Comparison of ENCODE assay signal across 8 cellular contexts in the genomic region with DNA sequence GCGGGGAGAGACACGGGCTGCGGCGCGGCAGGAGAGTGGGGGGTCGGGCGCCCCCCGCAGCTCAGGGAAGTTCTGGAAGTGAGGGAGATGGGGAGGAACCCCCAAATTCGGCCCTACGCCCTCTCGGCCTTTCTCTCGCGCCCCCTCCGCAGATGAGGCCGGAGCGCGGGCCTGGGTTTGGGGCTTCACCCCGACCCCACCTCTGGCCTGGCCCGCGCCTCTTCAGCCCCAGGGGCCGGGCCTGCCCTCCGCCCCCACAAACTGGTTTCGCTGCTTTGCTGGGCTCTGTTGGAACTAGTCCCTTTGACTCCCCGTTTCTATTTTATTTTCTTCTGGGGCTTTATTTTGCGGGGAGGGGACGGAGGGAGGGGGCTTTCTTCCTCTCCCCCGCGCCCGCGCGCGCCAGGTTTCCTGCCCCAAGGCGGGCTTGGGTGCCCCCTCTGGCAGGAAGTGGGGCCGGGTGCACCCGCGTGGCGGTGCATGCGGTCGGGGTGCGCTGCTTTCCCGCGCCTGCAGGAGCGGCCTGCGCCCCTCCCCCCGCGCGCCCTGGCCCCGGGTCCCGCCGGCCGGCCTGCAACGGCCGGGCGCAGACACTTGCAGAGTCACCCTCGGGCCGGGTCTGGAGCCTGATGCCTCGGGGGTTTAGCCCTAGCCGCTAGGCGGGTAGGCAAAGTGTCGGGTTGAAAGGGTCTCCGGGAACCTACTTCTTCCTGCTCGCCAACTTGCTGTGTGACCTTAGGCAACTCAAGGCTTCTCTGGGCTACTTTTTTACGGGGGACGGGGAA. TPM values are rescaled to one million over a fixed set of nuclear protein-coding genes. Genes with fewer than 3 reads are reported as not detected.
DNase-seq lines count a peak whose midpoint lies in the region; ATAC-seq and TF ChIP-seq lines count a peak whose summit lies in the region.

No MANE protein-coding gene starts in this region.

- DNase-seq in NCI-H1436 (lab: John Stamatoyannopoulos, UW): peak; percentile 58
- no peak for DNase-seq in NCI-H1436 treated with DMSO at 0.1 percent for 48 hours (lab: John Stamatoyannopoulos, UW)
- peak; percentile 67 for DNase-seq in T-helper 9 cell
- peak; percentile 47 for DNase-seq in inferior parietal cortex (ENCODE audit: extremely low spot score)
- DNase-seq in stimulated activated CD4-positive, alpha-beta T cell treated with anti-CD3 and anti-CD28 coated beads, Interleukin-1b, Interleukin-23, amount 100 ng/mL, for 24 hours (ENCODE audit: low read depth in 4 of 4, low spot score in 1 of 4): peak in 3 of 4 experiments; percentile 47 to 77 (median 67)

- H3K27ac Mint-ChIP-seq in IgD-negative memory B cell (peak overlapping the region in 2 of 3 donors; percentile 75 to 96), brain (peak overlapping the region; percentile 80 to 90 (median 84))

- H3K27me3 Mint-ChIP-seq in IgD-negative memory B cell: no peaks in the 10 kb centered on the region
- no peaks in the 10 kb centered on the region for H3K27me3 Mint-ChIP-seq in brain

- peak; percentile 42 to 65 for TF ChIP-seq CTCF in brain (conservative IDR thresholded peaks at IDR 0.05)

- H3K4me3 Mint-ChIP-seq in IgD-negative memory B cell (peak overlapping the region; percentile 83 to 94 (median 90)), brain (peak overlapping the region; percentile 81 to 90 (median 86))

- H3K36me3 Mint-ChIP-seq in IgD-negative memory B cell: no peaks in the 10 kb centered on the region
- peaks cover 22% of the 10 kb centered on the region for H3K36me3 Mint-ChIP-seq in brain

- no peak for ATAC-seq in GM21423 (IDR thresholded peaks at IDR 0.05; ENCODE audit: unreplicated experiment)

- H3K9me3 Mint-ChIP-seq in IgD-negative memory B cell: no peaks in the 10 kb centered on the region
- H3K9me3 Mint-ChIP-seq in brain: peaks cover 0 to 2% (median 0%) of the 10 kb centered on the region in 5 experiments

- H3K4me1 Mint-ChIP-seq in IgD-negative memory B cell: peaks cover 16 to 18% (median 18%) of the 10 kb centered on the region in 3 donors
- H3K4me1 Mint-ChIP-seq in brain: peaks cover 21% of the 10 kb centered on the region

RNA-seq across cellular contexts. Expression of gene HMGA1, which starts 1.2 kb away (rescaled TPM):
- 68.3 TPM for polyA plus RNA-seq in IgD-negative memory B cell
- polyA plus RNA-seq in brain (ENCODE audit: insufficient read depth, low read depth, low replicate concordance): 93.9 TPM

RNA-seq across cellular contexts. Expression of gene SMIM29, which starts 10.9 kb away (rescaled TPM):
- polyA plus RNA-seq in IgD-negative memory B cell (66.2 TPM), brain (ENCODE audit: insufficient read depth, low read depth, low replicate concordance) (92.4 TPM)
